Comparison of ENCODE assay signal across 18 cellular contexts in genomic region chr10:64191304-64191703, GRCh38.
DNase-seq lines count a peak whose midpoint lies in the region; ATAC-seq and TF ChIP-seq lines count a peak whose summit lies in the region.
"Had no signal": no experiment of that assay in that cellular context is flagged by ENCODE, and none has a peak within 500 bp of the region (broad histone marks: within the 10 kb centered on the region; RNA-seq: fewer than 3 reads in every experiment).

No MANE protein-coding gene starts in this region.

- H3K79me2 ChIP-seq in SK-N-SH (ENCODE audit: insufficient read depth) (no peaks in the 10 kb centered on the region), PC-3 (ENCODE audit: low read length) (no peaks in the 10 kb centered on the region)

- H4K20me1 ChIP-seq in SK-N-SH (ENCODE audit: insufficient read depth), result no peaks in the 10 kb centered on the region
- H4K20me1 ChIP-seq in PC-3 (ENCODE audit: low read length), result no peaks in the 10 kb centered on the region

- H3K27ac ChIP-seq in HEK293 (ENCODE audit: extremely low read depth, low read depth, low read length) (no peak overlapping the region), SK-N-SH (ENCODE audit: low read depth in 2 of 2, low read length in 1 of 2) (peak overlapping the region in 1 of 2 experiments; percentile 95; a peak in 2 of 4 replicates), PC-3 (ENCODE audit: low read length) (no peak overlapping the region)
- H3K27ac ChIP-seq: Peyer's patch had no signal

- H3K9me2 ChIP-seq in SK-N-SH (no peaks in the 10 kb centered on the region), PC-3 (replicated peaks; ENCODE audit: low read length) (no peaks in the 10 kb centered on the region)

- TF ChIP-seq RAD21 in SK-N-SH (IDR thresholded peaks at IDR 0.05; ENCODE audit: low read length), result peak; percentile 38; the same call in 1 of the 2 replicates

- H3K36me3 Mint-ChIP-seq in progenitor cell of endocrine pancreas (ENCODE audit: insufficient read depth), result no peaks in the 10 kb centered on the region

- DNase-seq in NCI-H2227 treated with DMSO at 0.1 percent for 48 hours (lab: John Stamatoyannopoulos, UW), result peak; percentile 1
- DNase-seq in SK-N-SH, result peak; percentile 66
- DNase-seq in progenitor cell of endocrine pancreas (ENCODE audit: low spot score, unreplicated experiment), result no peak
- DNase-seq in HuH-7 (ENCODE audit: low spot score), result no peak
- no peak for DNase-seq in PC-3
- DNase-seq: CD4-positive, alpha-beta T cell; DMS79 treated with DMSO at 0.1 percent for 48 hours; MV-4-11; NCI-H1694; NCI-H446; NCI-H82; Peyer's patch; Right ventricle myocardium superior had no signal

- no peaks in the 10 kb centered on the region for H3K9me3 Mint-ChIP-seq in progenitor cell of endocrine pancreas (ENCODE audit: low read depth)

- intact Hi-C loops in PC-3 (cut with micrococcal nuclease), result no loop called here

- no peak overlapping the region for H2AFZ ChIP-seq in SK-N-SH (ENCODE audit: low read depth)
- no peak overlapping the region for H2AFZ ChIP-seq in PC-3 (ENCODE audit: low read length)

- BruUV-seq in PC-3 (replicated peaks; lab: Mats Ljungman, UMichigan), result no TSS peak

- peak in 1 of 2 experiments; percentile 90; a peak in 2 of 4 replicates for TF ChIP-seq EP300 in SK-N-SH (IDR thresholded peaks at IDR 0.05; ENCODE audit: borderline replicate concordance in 1 of 2, low read depth in 1 of 2, low read length in 1 of 2)

- 2% methylated on average over 3 of the region's 3 CpGs for WGBS in SK-N-SH (ENCODE audit: low lambda C conversion rate)

- H3K4me1 ChIP-seq in HEK293 (ENCODE audit: control insufficient read depth, insufficient read depth, low read length) (no peaks in the 10 kb centered on the region), SK-N-SH (ENCODE audit: control insufficient read depth in 1 of 2, insufficient read depth in 2 of 2, low read depth in 1 of 2, low read length in 1 of 2) (peaks cover 0 to 6% of the 10 kb centered on the region in 2 experiments; a peak in 2 of 4 replicates), PC-3 (ENCODE audit: insufficient read depth, low read length) (no peaks in the 10 kb centered on the region)
- H3K4me1 ChIP-seq: HAP-1, Peyer's patch had no signal

- POLR2A ChIA-PET in HEK293 (lab: Yijun Ruan, JAX) (no interaction called here), SK-N-SH (lab: Yijun Ruan, JAX) (interaction anchor here (1.4 kb wide), 1 partner anchor 337 kb away, joined by 3 read pairs; no protein-coding TSS in a partner anchor), PC-3 (lab: Charles Lee; ENCODE audit: unreplicated experiment) (no interaction called here)

- H3K4me1 Mint-ChIP-seq in progenitor cell of endocrine pancreas (ENCODE audit: low read depth), result peaks cover 3% of the 10 kb centered on the region

- H3K9ac ChIP-seq in SK-N-SH (no peak overlapping the region), PC-3 (ENCODE audit: low read length) (no peak overlapping the region)

- H3K4me3 ChIP-seq in HEK293 (ENCODE audit: low read depth, low read length) (no peak overlapping the region), SK-N-SH (ENCODE audit: low read depth in 2 of 2, low read length in 1 of 2) (no peak overlapping the region), PC-3 (ENCODE audit: low read length) (no peak overlapping the region)
- H3K4me3 ChIP-seq: HAP-1, K562, Peyer's patch had no signal

- H3K27me3 Mint-ChIP-seq in progenitor cell of endocrine pancreas, result no peaks in the 10 kb centered on the region
- H3K27me3 Mint-ChIP-seq: CD4-positive, alpha-beta T cell had no signal

- no peak overlapping the region for H3K4me3 Mint-ChIP-seq in progenitor cell of endocrine pancreas (ENCODE audit: low read depth)
- H3K4me3 Mint-ChIP-seq: CD4-positive, alpha-beta T cell had no signal

- ATAC-seq in PC-3, result no peak; the same call in 1 of the 2 replicates
- no peak for ATAC-seq in HG03097 (IDR thresholded peaks at IDR 0.05; ENCODE audit: low FRiP score, unreplicated experiment)
- ATAC-seq in HG03442 (IDR thresholded peaks at IDR 0.05; ENCODE audit: unreplicated experiment), result no peak
- ATAC-seq: K562 had no signal

- H3K4me2 ChIP-seq in SK-N-SH, result no peak overlapping the region
- no peak overlapping the region for H3K4me2 ChIP-seq in PC-3 (ENCODE audit: low read length)

- H3K27ac Mint-ChIP-seq in progenitor cell of endocrine pancreas, result peak overlapping the region; percentile 2
- H3K27ac Mint-ChIP-seq: CD4-positive, alpha-beta T cell had no signal

- H3F3A ChIP-seq in SK-N-SH (replicated peaks; ENCODE audit: insufficient read depth), result no peaks in the 10 kb centered on the region
- H3F3A ChIP-seq in PC-3 (ENCODE audit: low read length, unreplicated experiment), result no peaks in the 10 kb centered on the region

- no peak for TF ChIP-seq CTCF in HEK293 (tag by site-specific recombination; IDR thresholded peaks at IDR 0.05)
- no peak for TF ChIP-seq CTCF in SK-N-SH (IDR thresholded peaks at IDR 0.05)
- TF ChIP-seq CTCF in progenitor cell of endocrine pancreas (IDR thresholded peaks at IDR 0.05; ENCODE audit: unreplicated experiment), result no peak
- no peak for TF ChIP-seq CTCF in PC-3 (conservative IDR thresholded peaks at IDR 0.05; ENCODE audit: low read depth, low read length)

- H3K27me3 ChIP-seq in SK-N-SH (ENCODE audit: insufficient read depth) (no peaks in the 10 kb centered on the region), PC-3 (ENCODE audit: low read length) (no peaks in the 10 kb centered on the region)
- H3K27me3 ChIP-seq: Peyer's patch had no signal

- CTCF ChIA-PET in HEK293 (lab: Yijun Ruan, JAX), result interaction anchor here (0.5 to 0.6 kb wide), 3 partner anchors 62 to 1581 kb away, joined by 3 to 4 read pairs (median 3); no protein-coding TSS in a partner anchor
- CTCF ChIA-PET in SK-N-SH (lab: Yijun Ruan, JAX), result interaction anchor here (0.7 to 2.1 kb wide), 4 partner anchors 17 to 347 kb away, joined by 3 to 6 read pairs (median 3); no protein-coding TSS in a partner anchor
- CTCF ChIA-PET in PC-3 (lab: Charles Lee), result no interaction called here

- H3K9me3 ChIP-seq in HEK293 (ENCODE audit: control insufficient read depth, insufficient read depth, low read depth, low read length) (no peaks in the 10 kb centered on the region), SK-N-SH (no peaks in the 10 kb centered on the region), PC-3 (ENCODE audit: low read length) (no peaks in the 10 kb centered on the region)
- H3K9me3 ChIP-seq: HAP-1, Peyer's patch had no signal

- no peaks in the 10 kb centered on the region for H3K36me3 ChIP-seq in HEK293 (ENCODE audit: control insufficient read depth in 2 of 2, insufficient read depth in 1 of 2, low read length in 2 of 2)
- H3K36me3 ChIP-seq in SK-N-SH (replicated peaks in 1 of 2; ENCODE audit: control insufficient read depth in 1 of 2, insufficient read depth in 2 of 2, low read length in 1 of 2), result no peaks in the 10 kb centered on the region
- no peaks in the 10 kb centered on the region for H3K36me3 ChIP-seq in PC-3 (ENCODE audit: low read depth, low read length)
- H3K36me3 ChIP-seq: HAP-1, Peyer's patch had no signal

TF ChIP-seq in HEK293, 187 proteins besides CTCF, POLR2A, EP300 and RAD21 (continues in another document):
- TF ChIP-seq ZNF704 (tag by site-specific recombination; IDR thresholded peaks at IDR 0.05) (no peak), TCF7L2 (IDR thresholded peaks at IDR 0.05; ENCODE audit: borderline replicate concordance, low read depth, low read length) (peak; percentile 54; the same call in 1 of the 2 replicates)

TF ChIP-seq in SK-N-SH, 30 proteins besides CTCF, POLR2A, EP300 and RAD21 (continues in another document):
- TF ChIP-seq CHD2 (IDR thresholded peaks at IDR 0.05; ENCODE audit: low read length, partially characterized antibody), result peak; percentile 47
- no peak for TF ChIP-seq SIN3A (IDR thresholded peaks at IDR 0.05; ENCODE audit: borderline replicate concordance, low read depth, low read length)
- TF ChIP-seq JUND (IDR thresholded peaks at IDR 0.05), result no peak
- TF ChIP-seq PBX3 (IDR thresholded peaks at IDR 0.05), result 0 out of 2 replicates have a peak, but pooled peaks have one; percentile 4
- TF ChIP-seq REST (IDR thresholded peaks at IDR 0.05; ENCODE audit: low read depth, low read length), result no peak
- peak; percentile 51; the same call in 1 of the 2 replicates for TF ChIP-seq RFX5 (IDR thresholded peaks at IDR 0.05; ENCODE audit: low read length)
- TF ChIP-seq TEAD4 (IDR thresholded peaks at IDR 0.05; ENCODE audit: borderline replicate concordance, insufficient read depth), result peak; percentile 28; the same call in 1 of the 2 replicates
- TF ChIP-seq GATA2 (CRISPR knock-in tag; IDR thresholded peaks at IDR 0.05), result peak; percentile 89
- peak; percentile 36; the same call in 1 of the 2 replicates for TF ChIP-seq RCOR1 (IDR thresholded peaks at IDR 0.05; ENCODE audit: low read length)

Comparison
In these comparisons a context has a peak if more than half of its experiments do, and no peak if none do; other contexts are left out.
1. DNase-seq: peak in NCI-H2227 treated with DMSO at 0.1 percent for 48 hours (single experiment) and SK-N-SH (single experiment); none in progenitor cell of endocrine pancreas (single experiment), HuH-7 (single experiment) and PC-3 (single experiment).
2. Of the 4 proteins assayed by ChIP-seq in both HEK293 and SK-N-SH: peak only in HEK293: none; only in SK-N-SH: PBX3; in both: none; in neither: 3.